In genomic region chr5:68343421-68343826, GRCh38 we compare ENCODE assay signal across 8 cellular contexts.
DNase-seq lines count a peak whose midpoint lies in the region; ATAC-seq, FAIRE-seq and TF ChIP-seq lines count a peak whose summit lies in the region.

No MANE protein-coding gene starts in this region.

- peak; percentile 96 for FAIRE-seq in keratinocyte (lab: Jason Lieb, UNC)

- H4K20me1 ChIP-seq in keratinocyte (ENCODE audit: control insufficient read depth, extremely low read depth, insufficient read depth, low read length): no peaks in the 10 kb centered on the region

- H3K9me1 ChIP-seq in keratinocyte (ENCODE audit: control insufficient read depth, extremely low read depth, insufficient read depth, low read length): no peaks in the 10 kb centered on the region

- peaks cover 12 to 22% (median 18%) of the 10 kb centered on the region in 3 donors for H3K4me1 Mint-ChIP-seq in CD8-positive, alpha-beta memory T cell

- dilution Hi-C loops in keratinocyte (cut with MboI; ENCODE audit: extremely low pct_ligation_motif_present, low sequenced_read_pairs): no loop called here

- TF ChIP-seq CTCF in keratinocyte (optimal IDR thresholded peaks at IDR 0.05 in 1 of 3, IDR thresholded peaks at IDR 0.05 in 1 of 3, conservative IDR thresholded peaks at IDR 0.05 in 1 of 3; ENCODE audit: extremely low read depth in 1 of 3, insufficient read depth in 2 of 3, low read length in 3 of 3) (no peak), uterus (IDR thresholded peaks at IDR 0.05) (no peak)

- H3K9me3 ChIP-seq in keratinocyte (ENCODE audit: control insufficient read depth, low read depth, low read length) (no peaks in the 10 kb centered on the region), uterus (no peaks in the 10 kb centered on the region)
- no peaks in the 10 kb centered on the region for H3K9me3 ChIP-seq in CD8-positive, alpha-beta memory T cell (ENCODE audit: low read length)

- TF ChIP-seq POLR2A in uterus (IDR thresholded peaks at IDR 0.05): no peak

- H3K4me1 ChIP-seq in keratinocyte (ENCODE audit: control insufficient read depth, extremely low read depth, insufficient read depth, low read length) (peaks cover 30% of the 10 kb centered on the region), uterus (no peaks in the 10 kb centered on the region)
- peaks cover 10% of the 10 kb centered on the region for H3K4me1 ChIP-seq in CD8-positive, alpha-beta memory T cell (ENCODE audit: insufficient read depth, low read length)

- H3K9me3 Mint-ChIP-seq in CD8-positive, alpha-beta memory T cell: no peaks in the 10 kb centered on the region

- POLR2A ChIA-PET in CD8-positive, alpha-beta memory T cell (lab: Charles Lee): interaction anchor here (0.5 kb wide), 1 partner anchor 27 kb away, joined by 3 read pairs; no protein-coding TSS in a partner anchor

- H3K27ac ChIP-seq in keratinocyte (ENCODE audit: control insufficient read depth, insufficient read depth, low read length) (peak overlapping the region; percentile 77), uterus (peak overlapping the region; percentile 65 to 70)
- no peak overlapping the region for H3K27ac ChIP-seq in CD8-positive, alpha-beta memory T cell (ENCODE audit: low read depth, low read length)

- no peaks in the 10 kb centered on the region for H3K27me3 ChIP-seq in keratinocyte (ENCODE audit: control insufficient read depth, extremely low read depth, insufficient read depth, low read length)
- H3K27me3 ChIP-seq in uterus: no peaks in the 10 kb centered on the region
- no peaks in the 10 kb centered on the region for H3K27me3 ChIP-seq in CD8-positive, alpha-beta memory T cell (ENCODE audit: insufficient read depth, low read length, poor library complexity, severe bottlenecking)

- no peak overlapping the region for H3K4me3 Mint-ChIP-seq in CD8-positive, alpha-beta memory T cell

- CTCF ChIA-PET in CD8-positive, alpha-beta memory T cell (lab: Charles Lee): no interaction called here

- no peak overlapping the region for H2AFZ ChIP-seq in keratinocyte (ENCODE audit: control insufficient read depth, low read length)

- H3K4me3 ChIP-seq in keratinocyte (ENCODE audit: control insufficient read depth in 2 of 3, extremely low read depth in 1 of 3, insufficient read depth in 2 of 3, low read depth in 1 of 3, low read length in 3 of 3) (no peak overlapping the region), uterus (no peak overlapping the region)
- H3K4me3 ChIP-seq in CD8-positive, alpha-beta memory T cell (ENCODE audit: low read length): no peak overlapping the region

- H3K4me2 ChIP-seq in keratinocyte (ENCODE audit: control insufficient read depth, extremely low read depth, insufficient read depth, low read depth, low read length): peak overlapping the region; percentile 56

- H3K36me3 ChIP-seq in keratinocyte (ENCODE audit: control insufficient read depth in 2 of 2, extremely low read depth in 1 of 2, insufficient read depth in 2 of 2, low read length in 2 of 2): no peaks in the 10 kb centered on the region
- H3K36me3 ChIP-seq in uterus: no peaks in the 10 kb centered on the region
- no peaks in the 10 kb centered on the region for H3K36me3 ChIP-seq in CD8-positive, alpha-beta memory T cell (ENCODE audit: insufficient read depth, low read length)

- DNase-seq in Right ventricle myocardium inferior (ENCODE audit: missing footprints): no peak
- DNase-seq in cardiac septum (ENCODE audit: low spot score): no peak
- peak; percentile 67 for DNase-seq in amniotic stem cell (lab: John Stamatoyannopoulos, UW)
- DNase-seq in keratinocyte (ENCODE audit: low read depth, low spot score): no peak
- peak; percentile 59 to 87 for DNase-seq in uterus
- DNase-seq in CD8-positive, alpha-beta memory T cell: no peak
- DNase-seq in NCI-H345 (lab: John Stamatoyannopoulos, UW): no peak

- peak overlapping the region; percentile 45 for H3K9ac ChIP-seq in keratinocyte (ENCODE audit: control insufficient read depth, extremely low read depth, insufficient read depth, low read length)

- peaks cover 0 to 1% (median 0%) of the 10 kb centered on the region in 3 donors for H3K36me3 Mint-ChIP-seq in CD8-positive, alpha-beta memory T cell

- no peaks in the 10 kb centered on the region for H3K79me2 ChIP-seq in keratinocyte (ENCODE audit: control insufficient read depth, insufficient read depth, low read length)

- peaks cover 0 to 3% of the 10 kb centered on the region in 2 donors for H3K27me3 Mint-ChIP-seq in CD8-positive, alpha-beta memory T cell

- intact Hi-C loops in Right ventricle myocardium inferior (cut with DNase I) (loop anchor here (2.0 kb wide), 1 partner anchor 55 kb away; no protein-coding TSS in a partner anchor), cardiac septum (cut with DNase I) (loop anchor here (5.0 kb wide), 2 partner anchors 56 to 104 kb away; no protein-coding TSS in a partner anchor), uterus (cut with DNase I; ENCODE audit: low total_unique reads) (no loop called here)

- ATAC-seq in Right ventricle myocardium inferior (peak; percentile 85), HG03175 (IDR thresholded peaks at IDR 0.05; ENCODE audit: unreplicated experiment) (peak; percentile 69)

- H3K27ac Mint-ChIP-seq in CD8-positive, alpha-beta memory T cell: no peak overlapping the region

Comparison
In these comparisons a context has a peak if more than half of its experiments do, and no peak if none do; other contexts are left out.
1. DNase-seq: peak in amniotic stem cell (single experiment) and uterus (2 of 2); none in Right ventricle myocardium inferior (single experiment), cardiac septum (single experiment), keratinocyte (single experiment), CD8-positive, alpha-beta memory T cell (0 of 5) and NCI-H345 (single experiment).